Comparison of ENCODE assay signal across 22 cellular contexts in the genomic region with DNA sequence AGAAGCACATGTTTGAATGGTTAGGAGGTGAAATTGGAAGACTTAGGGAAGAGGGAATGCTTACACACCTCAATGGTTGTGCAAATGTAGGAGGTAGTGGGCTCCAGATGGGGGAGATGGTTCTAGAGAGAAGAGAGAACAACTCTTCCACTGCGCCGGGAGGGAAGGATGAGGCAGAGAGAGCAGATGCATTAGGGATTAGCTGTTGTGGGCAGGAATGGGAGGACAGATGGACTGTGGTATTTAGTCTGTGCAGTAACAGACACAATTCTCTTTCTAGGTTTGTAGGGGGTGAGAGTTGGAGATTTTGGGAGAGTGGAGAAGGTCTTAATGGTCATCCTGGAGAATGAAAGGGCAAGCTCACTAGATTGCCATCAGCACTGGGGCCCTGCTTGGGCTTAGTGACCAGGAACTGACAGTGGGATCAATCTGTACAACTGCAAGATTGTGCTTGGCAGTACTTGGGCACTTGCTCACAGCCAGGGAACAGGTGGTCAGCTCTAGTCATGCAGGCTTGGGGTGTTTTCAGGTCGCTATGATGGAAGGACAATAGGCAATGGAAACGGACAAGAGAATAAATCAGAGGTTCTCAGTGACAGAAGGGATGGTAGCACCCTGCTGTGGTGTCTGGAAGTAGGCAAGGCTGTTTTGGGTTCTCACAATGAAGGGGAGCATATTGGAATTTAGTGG.
DNase-seq lines count a peak whose midpoint lies in the region; TF ChIP-seq lines count a peak whose summit lies in the region.
"Had no signal": no experiment of that assay in that cellular context is flagged by ENCODE, and none has a peak within 500 bp of the region (broad histone marks: within the 10 kb centered on the region; RNA-seq: fewer than 3 reads in every experiment).

No MANE protein-coding gene starts in this region.

- intact Hi-C loops in thyroid gland (cut with DNase I): no loop called here

- H3K36me3 ChIP-seq in SJCRH30: no peaks in the 10 kb centered on the region
- no peaks in the 10 kb centered on the region for H3K36me3 ChIP-seq in thyroid gland
- H3K36me3 ChIP-seq: SJSA1 had no signal

- H3K27me3 ChIP-seq in SJCRH30 (no peaks in the 10 kb centered on the region), thyroid gland (no peaks in the 10 kb centered on the region)
- H3K27me3 ChIP-seq: SJSA1 had no signal

- TF ChIP-seq POLR2A in thyroid gland (IDR thresholded peaks at IDR 0.05): no peak

- no peak for TF ChIP-seq CTCF in thyroid gland (IDR thresholded peaks at IDR 0.05)

- peaks cover 15% of the 10 kb centered on the region for H3K4me1 ChIP-seq in SJCRH30
- no peaks in the 10 kb centered on the region for H3K4me1 ChIP-seq in thyroid gland
- H3K4me1 ChIP-seq: SJSA1 had no signal

- 93% methylated on average over 4 of the region's 4 CpGs for WGBS in thyroid gland, 2 donors

- H3K27ac ChIP-seq in SJCRH30 (peak overlapping the region; percentile 27; the same call in 1 of the 2 replicates), thyroid gland (no peak overlapping the region)
- H3K27ac ChIP-seq: KMS-11, SJSA1 had no signal

- DNase-seq in NCI-H146 (lab: John Stamatoyannopoulos, UW) (peak; percentile 10), NCI-H146 treated with DMSO at 0.1 percent for 48 hours (lab: John Stamatoyannopoulos, UW; ENCODE audit: unreplicated experiment) (no peak), LHCN-M2 (ENCODE audit: low read depth) (peak; percentile 5), SJCRH30 (peak; percentile 22 to 54), retina (peak; percentile 13), HuH-7 (ENCODE audit: low spot score) (no peak), thyroid gland (no peak), dedifferentiated amniotic fluid mesenchymal stem cell (ENCODE audit: extremely low spot score) (no peak)
- DNase-seq: CD8-positive, alpha-beta memory T cell; DMS153; HCEC 1CT; NCI-H1048; NCI-H1417; NCI-H187; NCI-H2081 treated with DMSO at 0.1 percent for 48 hours; NCI-H2171; NCI-H345; NCI-H526; PC-3 had no signal

- H3K9me3 ChIP-seq in SJCRH30 (replicated peaks) (no peaks in the 10 kb centered on the region), thyroid gland (no peaks in the 10 kb centered on the region)
- H3K9me3 ChIP-seq: SJSA1 had no signal

- no peak overlapping the region for H3K4me3 ChIP-seq in SJCRH30
- H3K4me3 ChIP-seq in thyroid gland (replicated peaks in 1 of 3): no peak overlapping the region
- H3K4me3 ChIP-seq: GM23338, SJSA1 had no signal

Comparison
In these comparisons a context has a peak if more than half of its experiments do, and no peak if none do; other contexts are left out.
1. DNase-seq: peak in NCI-H146 (single experiment), LHCN-M2 (single experiment), SJCRH30 (2 of 2) and retina (single experiment); none in NCI-H146 treated with DMSO at 0.1 percent for 48 hours (single experiment), HuH-7 (single experiment), thyroid gland (0 of 2) and dedifferentiated amniotic fluid mesenchymal stem cell (single experiment).